27 cellular contexts compared by ENCODE assay signal in genomic region chr16:54774768-54775167, GRCh38.
"Had no signal": no experiment of that assay in that cellular context is flagged by ENCODE, and none has a peak within 500 bp of the region (broad histone marks: within the 10 kb centered on the region; RNA-seq: fewer than 3 reads in every experiment).

No MANE protein-coding gene starts in this region.

- DNase-seq: dorsolateral prefrontal cortex; effector CD4-positive, alpha-beta T cell; foreskin fibroblast; gastrocnemius medialis; heart left ventricle; kidney; left cardiac atrium; left lung; mesenchymal stem cell; mucosa of descending colon; naive thymus-derived CD4-positive, alpha-beta T cell; pancreas; right lobe of liver; stimulated activated CD4-positive, alpha-beta T cell treated with anti-CD3 and anti-CD28 coated beads, Interleukin-12 subunit alpha, Interleukin-12 subunit beta, amount 100 ng/mL, for 4 hours; stimulated activated CD4-positive, alpha-beta T cell treated with anti-CD3 and anti-CD28 coated beads, Interleukin-1b, Interleukin-23, amount 100 ng/mL, for 48 hours; stimulated activated CD4-positive, alpha-beta T cell treated with anti-CD3 and anti-CD28 coated beads, Interleukin-4, amount 100 ng/mL, for 1 hour; stimulated activated naive CD4-positive, alpha-beta T cell treated with Interleukin-2 at 50 U/mL for 16 hours; stomach; testis; tibial artery had no signal

- H2AFZ ChIP-seq: hepatocyte had no signal

- H3K4me1 Mint-ChIP-seq: mesothelial cell of epicardium; naive thymus-derived CD4-positive, alpha-beta T cell; nephron; stimulated activated effector memory CD8-positive, alpha-beta T cell treated with anti-CD3 and anti-CD28 coated beads, Interleukin-12 subunit alpha, Interleukin-12 subunit beta, amount 100 ng/mL, for 72 hours had no signal

- H3K9me3 ChIP-seq: gastrocnemius medialis, left lung, mucosa of descending colon, neutrophil, pancreas, right lobe of liver, stomach, testis, tibial artery had no signal

- H3K36me3 ChIP-seq: gastrocnemius medialis, heart left ventricle, left lung, neutrophil, pancreas, right lobe of liver, stomach, tibial artery had no signal

- H3K27ac Mint-ChIP-seq: mesothelial cell of epicardium; naive thymus-derived CD4-positive, alpha-beta T cell; nephron; stimulated activated effector memory CD8-positive, alpha-beta T cell treated with anti-CD3 and anti-CD28 coated beads, Interleukin-12 subunit alpha, Interleukin-12 subunit beta, amount 100 ng/mL, for 72 hours; type B pancreatic cell had no signal

- H3K36me3 Mint-ChIP-seq: mesothelial cell of epicardium; stimulated activated effector memory CD8-positive, alpha-beta T cell treated with anti-CD3 and anti-CD28 coated beads, Interleukin-12 subunit alpha, Interleukin-12 subunit beta, amount 100 ng/mL, for 72 hours; type B pancreatic cell had no signal

- H3K4me3 ChIP-seq: dorsolateral prefrontal cortex, gastrocnemius medialis, heart left ventricle, hepatocyte, left lung, mucosa of descending colon, pancreas, right lobe of liver, smooth muscle cell, stomach, testis, tibial artery had no signal

- H3K27me3 ChIP-seq: gastrocnemius medialis, hepatocyte, left lung, neutrophil, right lobe of liver, stomach, testis, tibial artery had no signal

- H3K4me3 Mint-ChIP-seq: mesothelial cell of epicardium; naive thymus-derived CD4-positive, alpha-beta T cell; nephron; stimulated activated effector memory CD8-positive, alpha-beta T cell treated with anti-CD3 and anti-CD28 coated beads, Interleukin-12 subunit alpha, Interleukin-12 subunit beta, amount 100 ng/mL, for 72 hours; type B pancreatic cell had no signal

- H3K27ac ChIP-seq: dorsolateral prefrontal cortex, gastrocnemius medialis, heart left ventricle, hepatocyte, left lung, neutrophil, pancreas, right lobe of liver, stomach, testis, tibial artery had no signal

- H3K4me1 ChIP-seq: gastrocnemius medialis, heart left ventricle, left lung, pancreas, right lobe of liver, stomach, testis, tibial artery had no signal

- ATAC-seq: gastrocnemius medialis; heart left ventricle; left cardiac atrium; left lung; mucosa of descending colon; naive thymus-derived CD4-positive, alpha-beta T cell; pancreas; right lobe of liver; stimulated activated effector memory CD8-positive, alpha-beta T cell treated with anti-CD3 and anti-CD28 coated beads, Interleukin-12 subunit alpha, Interleukin-12 subunit beta, amount 100 ng/mL, for 72 hours had no signal
